ENCODE assay signal across 8 cellular contexts in genomic region chr12:56007148-56007891, GRCh38. TPM values are rescaled to one million over a fixed set of nuclear protein-coding genes. Genes with fewer than 3 reads are reported as not detected.
DNase-seq lines count a peak whose midpoint lies in the region; ATAC-seq and TF ChIP-seq lines count a peak whose summit lies in the region.

No MANE protein-coding gene starts in this region.

- no peaks in the 10 kb centered on the region for H3K9me3 Mint-ChIP-seq in activated B cell treated with CpG ODN at 0.5 μM for 24 hours

- no peaks in the 10 kb centered on the region for H3K36me3 ChIP-seq in smooth muscle cell (ENCODE audit: low read depth)

- peak overlapping the region; percentile 98 for H3K4me2 ChIP-seq in smooth muscle cell

- peak overlapping the region; percentile 84 for H3K9ac ChIP-seq in smooth muscle cell (ENCODE audit: low read depth)

- peak overlapping the region; percentile 98 for H3K4me3 ChIP-seq in smooth muscle cell

- H3K79me2 ChIP-seq in smooth muscle cell (ENCODE audit: low read depth), result no peaks in the 10 kb centered on the region

- DNase-seq in NCI-H2227 (lab: John Stamatoyannopoulos, UW; ENCODE audit: unreplicated experiment) (peak; percentile 89), activated B cell treated with CpG ODN at 0.5 μM for 24 hours (peak; percentile 71), caudate nucleus (lab: John Stamatoyannopoulos, UW) (peak in 59 of 61 donors; percentile 37 to 90 (median 78)), inferior parietal cortex (ENCODE audit: extremely low spot score) (peak; percentile 88), smooth muscle cell (lab: John Stamatoyannopoulos, UW; ENCODE audit: unreplicated experiment) (peak; percentile 39), GOT3 (lab: John Stamatoyannopoulos, UW) (no peak)

- H3F3A ChIP-seq in smooth muscle cell (ENCODE audit: low read depth), result no peaks in the 10 kb centered on the region

- H3K27ac ChIP-seq in caudate nucleus (ENCODE audit: low read depth, low read length) (peak overlapping the region; percentile 92), smooth muscle cell (ENCODE audit: low read depth) (peak overlapping the region; percentile 26)

- H3K4me1 ChIP-seq in smooth muscle cell (ENCODE audit: low read depth), result peaks cover 8% of the 10 kb centered on the region

- peak overlapping the region; percentile 100 for H2AFZ ChIP-seq in smooth muscle cell (ENCODE audit: low read depth)

- H3K4me1 Mint-ChIP-seq in activated B cell treated with CpG ODN at 0.5 μM for 24 hours, result peaks cover 9% of the 10 kb centered on the region

- peak; percentile 38 for TF ChIP-seq POLR2A in GM15510 (IDR thresholded peaks at IDR 0.05; ENCODE audit: borderline replicate concordance, extremely low read depth, insufficient read length)

- intact Hi-C loops in activated B cell treated with CpG ODN at 0.5 μM for 24 hours (cut with micrococcal nuclease), result loop anchor here (1.0 to 2.0 kb wide), 7 partner anchors 10 to 178 kb away; partner anchors contain the start of genes DGKA, DNAJC14, PA2G4 and RPS26

- H4K20me1 ChIP-seq in smooth muscle cell (ENCODE audit: low read depth), result no peaks in the 10 kb centered on the region

- H3K9me3 ChIP-seq in smooth muscle cell (replicated peaks; ENCODE audit: low read depth), result no peaks in the 10 kb centered on the region

- H3K27me3 Mint-ChIP-seq in activated B cell treated with CpG ODN at 0.5 μM for 24 hours, result no peaks in the 10 kb centered on the region

- H3K27me3 ChIP-seq in smooth muscle cell (ENCODE audit: low read depth), result no peaks in the 10 kb centered on the region

- H3K36me3 Mint-ChIP-seq in activated B cell treated with CpG ODN at 0.5 μM for 24 hours (ENCODE audit: low read depth), result peaks cover 2% of the 10 kb centered on the region

- peak overlapping the region; percentile 79 for H3K27ac Mint-ChIP-seq in activated B cell treated with CpG ODN at 0.5 μM for 24 hours

- H3K4me3 Mint-ChIP-seq in activated B cell treated with CpG ODN at 0.5 μM for 24 hours, result peak overlapping the region; percentile 88

- under 1% methylated on average over 28 of the region's 52 CpGs for WGBS in smooth muscle cell (ENCODE audit: low lambda C conversion rate)

- no peak for TF ChIP-seq CTCF in activated B cell treated with CpG ODN at 0.5 μM for 24 hours (IDR thresholded peaks at IDR 0.05)
- TF ChIP-seq CTCF in smooth muscle cell (IDR thresholded peaks at IDR 0.05; ENCODE audit: borderline replicate concordance, insufficient read depth, poor library complexity, severe bottlenecking), result no peak

- ATAC-seq in HG03064 (IDR thresholded peaks at IDR 0.05; ENCODE audit: low read depth, unreplicated experiment) (peak; percentile 56), activated B cell treated with CpG ODN at 0.5 μM for 24 hours (ENCODE audit: low read depth) (peak; percentile 92)

- CTCF ChIA-PET in activated B cell treated with CpG ODN at 0.5 μM for 24 hours (lab: Charles Lee), result interaction anchor here (0.6 to 3.4 kb wide), 3 partner anchors 11 to 80 kb away, joined by 3 to 19 read pairs (median 4); partner anchors contain the start of gene SUOX

- POLR2A ChIA-PET in activated B cell treated with CpG ODN at 0.5 μM for 24 hours (lab: Charles Lee), result interaction anchor here (0.6 to 1.7 kb wide), 31 partner anchors 8 to 1471 kb away, joined by 3 to 17 read pairs (median 4); partner anchors contain the start of genes CD63, IKZF4, ORMDL2 and PA2G4

RNA-seq across cellular contexts. Expression of gene SUOX, which starts 10.2 kb away (rescaled TPM):
- total RNA-seq in activated B cell treated with CpG ODN at 0.5 μM for 24 hours (5.4 and 5.6 TPM in 2 replicates), smooth muscle cell (9.8 and 19.1 TPM in 2 replicates)
- 12.8 and 13.8 TPM in 2 replicates for polyA plus RNA-seq in smooth muscle cell

RNA-seq across cellular contexts. Expression of gene IKZF4, which starts 13.5 kb away (rescaled TPM):
- total RNA-seq in activated B cell treated with CpG ODN at 0.5 μM for 24 hours (4.1 and 6.4 TPM in 2 replicates), smooth muscle cell (3.9 and 4.2 TPM in 2 replicates)
- 5.4 and 6.8 TPM in 2 replicates for polyA plus RNA-seq in smooth muscle cell

RNA-seq across cellular contexts. Expression of gene RAB5B, which starts 33.4 kb away (rescaled TPM):
- total RNA-seq in activated B cell treated with CpG ODN at 0.5 μM for 24 hours (82.1 and 83.8 TPM in 2 replicates), smooth muscle cell (77.2 and 90.4 TPM in 2 replicates)
- 81.9 and 93.4 TPM in 2 replicates for polyA plus RNA-seq in smooth muscle cell

RNA-seq across cellular contexts. Expression of gene RPS26, which starts 34.4 kb away (rescaled TPM):
- total RNA-seq in activated B cell treated with CpG ODN at 0.5 μM for 24 hours (23.9 and 28.1 TPM in 2 replicates), smooth muscle cell (731 and 845 TPM in 2 replicates)
- polyA plus RNA-seq in smooth muscle cell, result 282 and 323 TPM in 2 replicates

RNA-seq across cellular contexts. Expression of gene CDK2, which starts 40.7 kb away (rescaled TPM):
- total RNA-seq in activated B cell treated with CpG ODN at 0.5 μM for 24 hours, result 25.7 and 29.0 TPM in 2 replicates
- total RNA-seq in smooth muscle cell, result 36.5 and 37.5 TPM in 2 replicates
- 25.8 and 33.3 TPM in 2 replicates for polyA plus RNA-seq in smooth muscle cell
